Comparison of ENCODE assay signal across 8 cellular contexts in genomic region chr1:229270547-229271447, GRCh38. TPM values are rescaled to one million over a fixed set of nuclear protein-coding genes. Genes with fewer than 3 reads are reported as not detected.
DNase-seq lines count a peak whose midpoint lies in the region; ATAC-seq and TF ChIP-seq lines count a peak whose summit lies in the region.

Gene RAB4A, plus strand, starts transcription at chr1:229271111. Its CDS starts 229 bp downstream, at chr1:229271340.

- TF ChIP-seq CTCF in dorsolateral prefrontal cortex (IDR thresholded peaks at IDR 0.05 in 54 of 56, conservative IDR thresholded peaks at IDR 0.05 in 2 of 56; ENCODE audit: low read depth in 1 of 56, partially characterized antibody in 56 of 56) (peak in 5 of 56 donors; percentile 6 to 46 (median 12)), lower leg skin (IDR thresholded peaks at IDR 0.05) (no peak)

- DNase-seq in AG08396 (ENCODE audit: low spot score) (peak; percentile 95), NCI-H526 treated with DMSO at 0.1 percent for 48 hours (lab: John Stamatoyannopoulos, UW) (peak; percentile 52), dorsolateral prefrontal cortex (peak; percentile 60 to 91 (median 80)), lower leg skin (ENCODE audit: low spot score in 2 of 2) (peak; percentile 54 to 94)
- DNase-seq in activated CD4-positive, alpha-beta T cell treated with anti-CD3 and anti-CD28 coated beads, Interleukin-2, amount 50 U/mL, for 48 hours: peak; percentile 70 to 76
- peak; percentile 72 to 73 for DNase-seq in stimulated activated CD4-positive, alpha-beta T cell treated with anti-CD3 and anti-CD28 coated beads, Interleukin-4, amount 100 ng/mL, for 4 hours

- H3K27ac ChIP-seq in dorsolateral prefrontal cortex: peak within 1 kb of the TSS in 58 of 59 donors; percentile 6 to 93 (median 82)

- no peaks in the 10 kb centered on the region for H3K27me3 ChIP-seq in dorsolateral prefrontal cortex

- intact Hi-C loops in dorsolateral prefrontal cortex (cut with DNase I): loop anchor here (1.0 to 2.0 kb wide), 2 partner anchors 72 to 211 kb away; partner anchors contain the start of gene CCSAP (in 2 of the 2)
- intact Hi-C loops in lower leg skin (cut with DNase I; ENCODE audit: low total_unique reads): no loop called here

- ATAC-seq in GM18909 (IDR thresholded peaks at IDR 0.05; ENCODE audit: poor library complexity, unreplicated experiment) (peak; percentile 88), HG03139 (IDR thresholded peaks at IDR 0.05; ENCODE audit: unreplicated experiment) (peak; percentile 85)

- 25 to 37% methylated on average over 42 to 45 of the region's 95 CpGs for WGBS in lower leg skin, 2 donors

- TF ChIP-seq POLR2A in lower leg skin (IDR thresholded peaks at IDR 0.05): no peak

- peak within 1 kb of the TSS; percentile 60 to 94 (median 80) for H3K4me3 ChIP-seq in dorsolateral prefrontal cortex
- H3K4me3 ChIP-seq in lower leg skin (ENCODE audit: low read depth, poor library complexity, severe bottlenecking): peak within 1 kb of the TSS; percentile 74

RNA-seq across cellular contexts. Expression of gene RAB4A, which starts in this region (rescaled TPM):
- total RNA-seq in dorsolateral prefrontal cortex (100 to 1,000 TPM in 15 of 120 experiments, 10 to 100 TPM in 105; 64.3 to 117 (median 86.8) TPM), lower leg skin (10 to 100 TPM; 65.5 to 84.7 (median 74.0) TPM)

Comparison
In these comparisons a context has a peak if more than half of its experiments do, and no peak if none do; other contexts are left out.
1. Peak in every context shown above with its lines: DNase-seq, ATAC-seq, H3K4me3 ChIP-seq and H3K27ac ChIP-seq.